ENCODE assay signal across 33 cellular contexts in the genomic region with DNA sequence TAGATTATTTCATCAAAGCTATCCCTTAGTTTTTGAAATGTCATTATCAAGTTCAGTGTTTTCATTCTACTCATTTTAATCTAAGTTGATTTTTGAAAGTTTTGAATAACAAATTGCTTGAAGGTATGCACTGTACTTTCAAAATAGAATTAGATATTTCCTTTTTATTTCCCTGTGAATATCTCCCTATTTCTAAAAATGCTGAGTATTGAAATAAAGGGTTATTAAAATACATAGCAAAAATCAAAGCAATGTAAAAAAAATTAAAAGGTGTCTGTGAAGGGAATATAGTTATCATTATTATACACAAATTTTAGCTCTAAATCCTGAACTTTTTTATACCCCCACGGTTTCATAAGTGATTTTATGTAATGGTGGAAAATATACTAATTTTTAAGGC.
"Had no signal": no experiment of that assay in that cellular context is flagged by ENCODE, and none has a peak within 500 bp of the region (broad histone marks: within the 10 kb centered on the region; RNA-seq: fewer than 3 reads in every experiment).

No MANE protein-coding gene starts in this region.

- ATAC-seq: activated CD4-positive, alpha-beta T cell treated with anti-CD3 and anti-CD28 coated beads for 36 hours; activated CD4-positive, CD25-positive, alpha-beta regulatory T cell treated with anti-CD3 and anti-CD28 coated beads, Interleukin-2, amount 50 U/mL, for 24 hours; activated CD8-positive, alpha-beta memory T cell treated with anti-CD3 and anti-CD28 coated beads, Interleukin-2, amount 10 ng/mL, durations not matched to agents 7 days and 5 days; activated CD8-positive, alpha-beta T cell treated with anti-CD3 and anti-CD28 coated beads, Interleukin-2, amount 10 ng/mL, durations not matched to agents 7 days and 5 days; activated naive CD8-positive, alpha-beta T cell treated with anti-CD3 and anti-CD28 coated beads, Interleukin-2, amount 50 U/mL, for 24 hours; WTC11 had no signal

- DNase-seq: activated CD4-positive, alpha-beta memory T cell treated with anti-CD3 and anti-CD28 coated beads, Interleukin-2, amount 10 ng/mL, durations not matched to agents 7 days and 5 days; activated CD4-positive, alpha-beta T cell treated with anti-CD3 and anti-CD28 coated beads for 1 hour; activated CD4-positive, alpha-beta T cell treated with anti-CD3 and anti-CD28 coated beads for 36 hours; activated CD4-positive, alpha-beta T cell treated with anti-CD3 and anti-CD28 coated beads for 48 hours; activated CD4-positive, alpha-beta T cell treated with anti-CD3 and anti-CD28 coated beads, Interleukin-2, amount 10 ng/mL, durations not matched to agents 7 days and 5 days; activated CD4-positive, alpha-beta T cell treated with anti-CD3 and anti-CD28 coated beads, Interleukin-2, amount 50 U/mL, for 48 hours; activated CD4-positive, CD25-positive, alpha-beta regulatory T cell; activated CD8-positive, alpha-beta memory T cell treated with anti-CD3 and anti-CD28 coated beads for 24 hours; activated CD8-positive, alpha-beta memory T cell treated with anti-CD3 and anti-CD28 coated beads, Interleukin-2, amount 10 ng/mL, durations not matched to agents 7 days and 5 days; activated CD8-positive, alpha-beta memory T cell treated with anti-CD3 and anti-CD28 coated beads, Interleukin-2, amount 50 U/mL, for 48 hours; activated CD8-positive, alpha-beta T cell treated with anti-CD3 and anti-CD28 coated beads, Interleukin-2, amount 10 ng/mL, durations not matched to agents 7 days and 5 days; activated effector memory CD4-positive, alpha-beta T cell treated with Interleukin-2 at 50 U/mL for 16 hours; activated gamma-delta T cell; activated naive CD4-positive, alpha-beta T cell treated with anti-CD3 and anti-CD28 coated beads, Interleukin-2, amount 10 ng/mL, durations not matched to agents 7 days and 5 days; activated naive CD4-positive, alpha-beta T cell treated with Interleukin-2 at 50 U/mL for 16 hours; activated naive CD8-positive, alpha-beta T cell treated with anti-CD3 and anti-CD28 coated beads, Interleukin-2, amount 10 ng/mL, durations not matched to agents 7 days and 5 days; activated naive CD8-positive, alpha-beta T cell treated with anti-CD3 and anti-CD28 coated beads, Interleukin-2, amount 50 U/mL, for 24 hours; activated T-cell treated with anti-CD3 and anti-CD28 coated beads, Interleukin-2, amount 50 U/mL, for 24 hours; activated T-cell treated with anti-CD3 and anti-CD28 coated beads, Interleukin-2, amount 50 U/mL, for 48 hours; amygdala; anterior cingulate cortex; caudate nucleus; cerebellar nuclear complex; T-helper 1 cell; T-helper 2 cell; T-helper 9 cell; WERI-Rb-1 had no signal

- H3K27ac ChIP-seq: ascending aorta, cardiac muscle cell, WERI-Rb-1 had no signal

- FAIRE-seq: bronchial epithelial cell, TTC549 had no signal

- H3K4me1 ChIP-seq: ascending aorta had no signal

- H3K27me3 ChIP-seq: ascending aorta, cardiac muscle cell had no signal

- H3K36me3 ChIP-seq: ascending aorta, cardiac muscle cell, WERI-Rb-1 had no signal

- H3K4me3 ChIP-seq: ascending aorta, cardiac muscle cell had no signal

- H3K9me3 ChIP-seq: ascending aorta had no signal
